21 cellular contexts compared by ENCODE assay signal in genomic region chr5:17852701-17853100, GRCh38.
"Had no signal": no experiment of that assay in that cellular context is flagged by ENCODE, and none has a peak within 500 bp of the region (broad histone marks: within the 10 kb centered on the region; RNA-seq: fewer than 3 reads in every experiment).

No MANE protein-coding gene starts in this region.

- H3K9me3 ChIP-seq: esophagus squamous epithelium, lower lobe of right lung, neutrophil, ovary, thoracic aorta, transverse colon had no signal

- H3K36me3 Mint-ChIP-seq: immature natural killer cell; naive thymus-derived CD4-positive, alpha-beta T cell; stimulated activated memory B cell treated with anti-CD40 and anti-IgM and Interleukin-4, amounts not matched to agents 10 μg/mL and 1 μg/mL and 100 μg/mL, for 72 hours had no signal

- H3K4me3 ChIP-seq: esophagus squamous epithelium, left ventricle myocardium inferior, lower lobe of right lung, ovary, thoracic aorta, transverse colon had no signal

- ATAC-seq: foreskin keratinocyte; lower lobe of right lung; naive thymus-derived CD4-positive, alpha-beta T cell; right cardiac atrium; stimulated activated memory B cell treated with anti-CD40 and anti-IgM and Interleukin-4, amounts not matched to agents 10 μg/mL and 1 μg/mL and 100 μg/mL, for 72 hours; stimulated activated naive CD8-positive, alpha-beta T cell treated with anti-CD3 and anti-CD28 coated beads, Interleukin-15, amount 100 ng/mL, for 72 hours had no signal

- H3K27ac ChIP-seq: foreskin keratinocyte, left ventricle myocardium inferior, lower lobe of right lung, neutrophil, ovary, thoracic aorta, transverse colon had no signal

- H3K27me3 ChIP-seq: esophagus squamous epithelium, foreskin keratinocyte, neutrophil, ovary, transverse colon had no signal

- H3K27me3 Mint-ChIP-seq: central memory CD8-positive, alpha-beta T cell; naive thymus-derived CD4-positive, alpha-beta T cell; progenitor cell of endocrine pancreas; stimulated activated memory B cell treated with anti-CD40 and anti-IgM and Interleukin-4, amounts not matched to agents 10 μg/mL and 1 μg/mL and 100 μg/mL, for 72 hours; stimulated activated naive CD8-positive, alpha-beta T cell treated with anti-CD3 and anti-CD28 coated beads, Interleukin-15, amount 100 ng/mL, for 72 hours had no signal

- H3K27ac Mint-ChIP-seq: immature natural killer cell; naive thymus-derived CD4-positive, alpha-beta T cell; progenitor cell of endocrine pancreas; stimulated activated memory B cell treated with anti-CD40 and anti-IgM and Interleukin-4, amounts not matched to agents 10 μg/mL and 1 μg/mL and 100 μg/mL, for 72 hours; stimulated activated naive CD8-positive, alpha-beta T cell treated with anti-CD3 and anti-CD28 coated beads, Interleukin-15, amount 100 ng/mL, for 72 hours had no signal

- H3K4me1 Mint-ChIP-seq: central memory CD8-positive, alpha-beta T cell; immature natural killer cell; naive thymus-derived CD4-positive, alpha-beta T cell; stimulated activated memory B cell treated with anti-CD40 and anti-IgM and Interleukin-4, amounts not matched to agents 10 μg/mL and 1 μg/mL and 100 μg/mL, for 72 hours; stimulated activated naive CD8-positive, alpha-beta T cell treated with anti-CD3 and anti-CD28 coated beads, Interleukin-15, amount 100 ng/mL, for 72 hours had no signal

- H3K36me3 ChIP-seq: esophagus squamous epithelium, left ventricle myocardium inferior, lower lobe of right lung, neutrophil, ovary, thoracic aorta, transverse colon had no signal

- DNase-seq: cortex of kidney; effector memory CD4-positive, alpha-beta T cell; esophagus squamous epithelium; foreskin keratinocyte; immature natural killer cell; left ventricle myocardium inferior; lower lobe of right lung; mesendoderm; naive thymus-derived CD4-positive, alpha-beta T cell; ovary; right cardiac atrium; stimulated activated CD4-positive, alpha-beta T cell treated with anti-CD3 and anti-CD28 coated beads, Interleukin-4, amount 100 ng/mL, for 1 hour; stimulated activated CD8-positive, alpha-beta memory T cell treated with anti-CD3 and anti-CD28 coated beads, Interleukin-4, amount 100 ng/mL, for 48 hours; stimulated activated naive CD8-positive, alpha-beta T cell treated with anti-CD3 and anti-CD28 coated beads, Interleukin-15, amount 100 ng/mL, for 72 hours; substantia nigra; transverse colon had no signal

- H3K4me3 Mint-ChIP-seq: central memory CD8-positive, alpha-beta T cell; immature natural killer cell; naive thymus-derived CD4-positive, alpha-beta T cell; stimulated activated memory B cell treated with anti-CD40 and anti-IgM and Interleukin-4, amounts not matched to agents 10 μg/mL and 1 μg/mL and 100 μg/mL, for 72 hours; stimulated activated naive CD8-positive, alpha-beta T cell treated with anti-CD3 and anti-CD28 coated beads, Interleukin-15, amount 100 ng/mL, for 72 hours had no signal

- H3K4me1 ChIP-seq: foreskin keratinocyte, left ventricle myocardium inferior, lower lobe of right lung, transverse colon had no signal
